Comparison of ENCODE assay signal across 10 cellular contexts in the genomic region with DNA sequence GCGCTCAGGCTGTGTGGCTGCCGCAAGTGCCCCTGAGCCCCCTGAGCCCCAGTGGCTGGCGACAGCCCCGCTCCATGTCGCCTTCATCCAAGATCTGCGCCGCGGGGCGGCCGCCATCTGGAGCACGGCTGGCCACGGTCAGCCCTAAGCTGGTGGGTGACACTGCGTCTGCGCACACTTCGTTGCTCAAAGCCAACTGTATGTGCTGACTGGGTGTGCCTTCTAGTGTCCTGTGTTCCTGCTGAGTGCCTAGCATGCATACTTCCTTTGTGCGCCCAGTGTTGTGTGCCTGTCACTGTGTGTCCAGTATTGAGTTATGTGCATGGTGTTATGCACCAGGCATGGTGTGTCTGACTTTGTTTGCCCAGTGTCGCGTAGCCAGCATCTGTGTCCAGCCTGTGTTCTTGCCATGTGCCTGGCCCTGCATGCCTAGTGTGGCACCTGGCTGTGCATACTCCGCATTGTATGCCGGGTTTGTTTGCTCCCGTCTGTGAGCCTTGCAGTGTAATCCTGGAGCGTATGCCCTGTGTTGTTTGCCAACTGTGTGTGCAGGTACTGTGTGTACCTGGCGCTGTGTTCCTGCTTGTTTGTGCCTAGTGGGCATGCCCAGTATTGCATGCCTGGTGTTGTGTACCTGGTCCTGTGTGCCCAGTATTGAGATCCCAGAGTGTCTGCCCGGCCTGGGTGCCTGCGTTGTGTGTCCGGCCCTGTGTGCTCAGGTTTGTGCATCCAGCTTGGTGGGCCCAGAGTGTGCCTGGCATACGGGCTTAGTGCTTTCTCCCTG. TPM values are rescaled to one million over a fixed set of nuclear protein-coding genes. Genes with fewer than 3 reads are reported as not detected.
A peak's percentile ranks its signal among the peaks of the same experiment; 100 is the strongest.
DNase-seq lines count a peak whose midpoint lies in the region; ATAC-seq, FAIRE-seq and TF ChIP-seq lines count a peak whose summit lies in the region.
"Had no signal": no experiment of that assay in that cellular context is flagged by ENCODE, and none has a peak within 500 bp of the region (broad histone marks: within the 10 kb centered on the region; RNA-seq: fewer than 3 reads in every experiment).

No MANE protein-coding gene starts in this region.

- H3K27me3 Mint-ChIP-seq in activated CD4-positive, alpha-beta T cell treated with anti-CD3 and anti-CD28 coated beads for 36 hours = peaks cover 26% of the 10 kb centered on the region

- H3K4me3 Mint-ChIP-seq in activated CD4-positive, alpha-beta T cell treated with anti-CD3 and anti-CD28 coated beads for 36 hours = no peak overlapping the region
- H3K4me3 Mint-ChIP-seq in stimulated activated effector memory CD8-positive, alpha-beta T cell treated with anti-CD3 and anti-CD28 coated beads, Interleukin-12 subunit alpha, Interleukin-12 subunit beta, amount 100 ng/mL, for 72 hours = peak overlapping the region; percentile 11

- intact Hi-C loops in activated CD4-positive, alpha-beta T cell treated with anti-CD3 and anti-CD28 coated beads for 36 hours (cut with DNase I, micrococcal nuclease) = loop anchor here (2.0 to 10.0 kb wide), 4 partner anchors 61 to 323 kb away; a partner anchor contains a TSS

- H3K36me3 Mint-ChIP-seq in activated CD4-positive, alpha-beta T cell treated with anti-CD3 and anti-CD28 coated beads for 36 hours (ENCODE audit: low read depth) = no peaks in the 10 kb centered on the region
- H3K36me3 Mint-ChIP-seq in stimulated activated effector memory CD8-positive, alpha-beta T cell treated with anti-CD3 and anti-CD28 coated beads, Interleukin-12 subunit alpha, Interleukin-12 subunit beta, amount 100 ng/mL, for 72 hours = no peaks in the 10 kb centered on the region
- H3K36me3 Mint-ChIP-seq: CD4-positive, CD25-positive, alpha-beta regulatory T cell had no signal

- peak; percentile 49 for ATAC-seq in activated CD4-positive, alpha-beta T cell treated with anti-CD3 and anti-CD28 coated beads for 36 hours
- ATAC-seq in foreskin keratinocyte = peak; percentile 22
- peak; percentile 19 for ATAC-seq in stimulated activated effector memory CD8-positive, alpha-beta T cell treated with anti-CD3 and anti-CD28 coated beads, Interleukin-12 subunit alpha, Interleukin-12 subunit beta, amount 100 ng/mL, for 72 hours

- no peak overlapping the region for H3K27ac ChIP-seq in foreskin keratinocyte
- H3K27ac ChIP-seq: ascending aorta had no signal

- H3K9me3 Mint-ChIP-seq in activated CD4-positive, alpha-beta T cell treated with anti-CD3 and anti-CD28 coated beads for 36 hours (ENCODE audit: low read depth) = no peaks in the 10 kb centered on the region
- no peaks in the 10 kb centered on the region for H3K9me3 Mint-ChIP-seq in stimulated activated effector memory CD8-positive, alpha-beta T cell treated with anti-CD3 and anti-CD28 coated beads, Interleukin-12 subunit alpha, Interleukin-12 subunit beta, amount 100 ng/mL, for 72 hours
- H3K9me3 Mint-ChIP-seq: CD4-positive, CD25-positive, alpha-beta regulatory T cell had no signal

- FAIRE-seq in RCC 7860 (lab: Jason Lieb, UNC) (no peak), GM19239 (lab: Jason Lieb, UNC) (no peak)

- no peaks in the 10 kb centered on the region for H3K4me1 ChIP-seq in foreskin keratinocyte
- H3K4me1 ChIP-seq: ascending aorta had no signal

- peak; percentile 35 for DNase-seq in activated CD4-positive, alpha-beta T cell treated with anti-CD3 and anti-CD28 coated beads for 36 hours
- DNase-seq in activated CD4-positive, alpha-beta T cell treated with anti-CD3 and anti-CD28 coated beads, Interleukin-2, amount 50 U/mL, for 48 hours = no peak
- peak; percentile 90 for DNase-seq in NCI-H82 (lab: John Stamatoyannopoulos, UW)
- DNase-seq in foreskin keratinocyte = no peak
- no peak for DNase-seq in stimulated activated effector memory CD8-positive, alpha-beta T cell treated with anti-CD3 and anti-CD28 coated beads, Interleukin-12 subunit alpha, Interleukin-12 subunit beta, amount 100 ng/mL, for 72 hours (ENCODE audit: low spot score in 2 of 2)
- DNase-seq in RCC 7860 (ENCODE audit: low spot score) = no peak
- no peak for DNase-seq in GM19239 (ENCODE audit: insufficient read length, low spot score)
- no peak for DNase-seq in LoVo (ENCODE audit: low spot score)

- H3K27me3 ChIP-seq in foreskin keratinocyte = peaks cover 4% of the 10 kb centered on the region
- H3K27me3 ChIP-seq: ascending aorta had no signal

- CTCF ChIA-PET in activated CD4-positive, alpha-beta T cell treated with anti-CD3 and anti-CD28 coated beads for 36 hours (lab: Charles Lee) = interaction anchor here (0.6 to 1.1 kb wide), 7 partner anchors 7 to 327 kb away, joined by 3 to 4 read pairs (median 3); no protein-coding TSS in a partner anchor

- TF ChIP-seq CTCF in foreskin keratinocyte (conservative IDR thresholded peaks at IDR 0.05) = peak; percentile 13

- POLR2A ChIA-PET in activated CD4-positive, alpha-beta T cell treated with anti-CD3 and anti-CD28 coated beads for 36 hours (lab: Charles Lee) = no interaction called here

- peaks cover 9% of the 10 kb centered on the region for H3K4me1 Mint-ChIP-seq in activated CD4-positive, alpha-beta T cell treated with anti-CD3 and anti-CD28 coated beads for 36 hours
- peaks cover 26% of the 10 kb centered on the region for H3K4me1 Mint-ChIP-seq in stimulated activated effector memory CD8-positive, alpha-beta T cell treated with anti-CD3 and anti-CD28 coated beads, Interleukin-12 subunit alpha, Interleukin-12 subunit beta, amount 100 ng/mL, for 72 hours

- no peak overlapping the region for H3K27ac Mint-ChIP-seq in activated CD4-positive, alpha-beta T cell treated with anti-CD3 and anti-CD28 coated beads for 36 hours
- H3K27ac Mint-ChIP-seq in stimulated activated effector memory CD8-positive, alpha-beta T cell treated with anti-CD3 and anti-CD28 coated beads, Interleukin-12 subunit alpha, Interleukin-12 subunit beta, amount 100 ng/mL, for 72 hours = no peak overlapping the region
- H3K27ac Mint-ChIP-seq: CD4-positive, CD25-positive, alpha-beta regulatory T cell had no signal

RNA-seq across cellular contexts. Expression of a gene that starts 54.7 kb away (rescaled TPM):
- total RNA-seq in activated CD4-positive, alpha-beta T cell treated with anti-CD3 and anti-CD28 coated beads for 36 hours = under 1 TPM in 1 of 2 experiments, not detected in 1; 0.11 TPM
- total RNA-seq in foreskin keratinocyte = 0.48 and 0.53 TPM in 2 replicates
- polyA plus RNA-seq in foreskin keratinocyte = 0.22 and 0.38 TPM in 2 replicates
- total RNA-seq: CD4-positive, CD25-positive, alpha-beta regulatory T cell had no signal

Comparison
In these comparisons a context has a peak if more than half of its experiments do, and no peak if none do; other contexts are left out.
1. DNase-seq: peak in activated CD4-positive, alpha-beta T cell treated with anti-CD3 and anti-CD28 coated beads for 36 hours (single experiment) and NCI-H82 (single experiment); none in activated CD4-positive, alpha-beta T cell treated with anti-CD3 and anti-CD28 coated beads, Interleukin-2, amount 50 U/mL, for 48 hours (0 of 2), foreskin keratinocyte (0 of 2), stimulated activated effector memory CD8-positive, alpha-beta T cell treated with anti-CD3 and anti-CD28 coated beads, Interleukin-12 subunit alpha, Interleukin-12 subunit beta, amount 100 ng/mL, for 72 hours (0 of 2), RCC 7860 (single experiment), GM19239 (single experiment) and LoVo (single experiment).
2. Peak in every context shown above with its lines, with median percentiles within 50 percentile points of each other: ATAC-seq.